ENCODE assay signal across 35 cellular contexts in the genomic region with DNA sequence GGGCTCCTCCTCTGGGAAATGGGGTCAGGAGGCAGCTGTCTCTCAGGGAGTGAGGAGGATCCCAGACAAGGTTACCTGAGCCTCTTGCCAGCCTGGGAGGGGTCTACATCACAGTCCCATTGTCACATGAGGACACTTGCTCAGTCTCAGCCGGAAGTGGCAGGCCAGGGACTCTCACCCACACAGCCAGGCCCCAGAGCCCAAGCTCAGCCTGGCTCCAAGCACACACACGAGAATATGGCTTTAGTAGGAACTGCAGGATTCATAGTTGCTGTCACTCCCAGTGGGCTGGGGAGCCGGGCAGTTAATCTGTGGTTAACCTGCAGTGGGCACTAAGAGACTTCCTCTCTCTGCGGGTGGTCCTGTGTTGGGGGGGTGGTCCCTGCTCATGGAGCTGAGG. TPM values are rescaled to one million over a fixed set of nuclear protein-coding genes. Genes with fewer than 3 reads are reported as not detected.
"Had no signal": no experiment of that assay in that cellular context is flagged by ENCODE, and none has a peak within 500 bp of the region (broad histone marks: within the 10 kb centered on the region; RNA-seq: fewer than 3 reads in every experiment).

No MANE protein-coding gene starts in this region.

- ATAC-seq: activated CD8-positive, alpha-beta memory T cell treated with anti-CD3 and anti-CD28 coated beads, Interleukin-2, amount 10 ng/mL, durations not matched to agents 7 days and 5 days; activated naive CD8-positive, alpha-beta T cell treated with anti-CD3 and anti-CD28 coated beads, Interleukin-2, amount 50 U/mL, for 24 hours; PC-3; Right ventricle myocardium inferior; SK-N-SH treated with all-trans-retinoic acid at 6 μM for 48 hours; T-cell had no signal

- H3K36me3 Mint-ChIP-seq: activated naive CD8-positive, alpha-beta T cell had no signal

- H3K9me3 Mint-ChIP-seq: activated B cell treated with CpG ODN at 0.5 μM for 24 hours; activated CD4-positive, alpha-beta memory T cell treated with anti-CD3 and anti-CD28 coated beads, Interleukin-2, amount 10 ng/mL, durations not matched to agents 7 days and 5 days; activated naive CD8-positive, alpha-beta T cell treated with anti-CD3 and anti-CD28 coated beads, Interleukin-2, amount 50 U/mL, for 24 hours; activated T-helper 2 cell treated with anti-CD3 and anti-CD28 coated beads, Interferon-gamma antibody, Interleukin-2, Interleukin-4, amounts not matched to agents 10 μg/mL and 5 μg/mL and 100 μg/mL, durations not matched to agents 14 hours and 24 hours and 36 hours; T-cell had no signal

- H3K27me3 Mint-ChIP-seq: activated B cell treated with CpG ODN at 0.5 μM for 24 hours; activated CD4-positive, alpha-beta memory T cell treated with anti-CD3 and anti-CD28 coated beads, Interleukin-2, amount 10 ng/mL, durations not matched to agents 7 days and 5 days; activated CD8-positive, alpha-beta memory T cell treated with anti-CD3 and anti-CD28 coated beads, Interleukin-2, amount 10 ng/mL, durations not matched to agents 7 days and 5 days; activated naive CD8-positive, alpha-beta T cell; activated naive CD8-positive, alpha-beta T cell treated with anti-CD3 and anti-CD28 coated beads, Interleukin-2, amount 50 U/mL, for 24 hours; T-cell had no signal

- H3K4me3 Mint-ChIP-seq: activated B cell treated with CpG ODN at 0.5 μM for 24 hours; activated CD4-positive, alpha-beta memory T cell treated with anti-CD3 and anti-CD28 coated beads, Interleukin-2, amount 10 ng/mL, durations not matched to agents 7 days and 5 days; activated CD8-positive, alpha-beta memory T cell treated with anti-CD3 and anti-CD28 coated beads, Interleukin-2, amount 10 ng/mL, durations not matched to agents 7 days and 5 days; activated naive CD8-positive, alpha-beta T cell; activated naive CD8-positive, alpha-beta T cell treated with anti-CD3 and anti-CD28 coated beads, Interleukin-2, amount 50 U/mL, for 24 hours; T-cell had no signal

- DNase-seq: activated B cell treated with CpG ODN at 0.5 μM for 24 hours; activated CD4-positive, alpha-beta memory T cell treated with anti-CD3 and anti-CD28 coated beads, Interleukin-2, amount 10 ng/mL, durations not matched to agents 7 days and 5 days; activated CD4-positive, alpha-beta T cell treated with anti-CD3 and anti-CD28 coated beads for 48 hours; activated CD4-positive, CD25-positive, alpha-beta regulatory T cell treated with anti-CD3 and anti-CD28 coated beads, Interleukin-2, amount 50 U/mL, for 72 hours; activated CD8-positive, alpha-beta memory T cell treated with anti-CD3 and anti-CD28 coated beads for 24 hours; activated CD8-positive, alpha-beta memory T cell treated with anti-CD3 and anti-CD28 coated beads, Interleukin-2, amount 10 ng/mL, durations not matched to agents 7 days and 5 days; activated CD8-positive, alpha-beta memory T cell treated with anti-CD3 and anti-CD28 coated beads, Interleukin-2, amount 50 U/mL, for 48 hours; activated gamma-delta T cell; activated naive CD4-positive, alpha-beta T cell treated with Interleukin-2 at 50 U/mL for 16 hours; activated naive CD8-positive, alpha-beta T cell treated with anti-CD3 and anti-CD28 coated beads, Interleukin-2, amount 50 U/mL, for 24 hours; anterior cingulate cortex; brain microvascular endothelial cell; MM.1S; MV-4-11; NCI-H1092; NCI-H1436 treated with DMSO at 0.1 percent for 48 hours; NCI-H1694 treated with DMSO at 0.1 percent for 48 hours; NCI-H2029; NCI-H345; NCI-H524 treated with DMSO at 0.1 percent for 48 hours; NK-92 treated with Interleukin-12 subunit alpha and Interleukin-12 subunit beta, amount 100 ng/mL, for 24 hours; PC-3; Peyer's patch; RPMI8226; SIG-M5; T-cell; T-helper 2 cell; T-helper 9 cell had no signal

- H3K4me1 Mint-ChIP-seq: activated B cell treated with CpG ODN at 0.5 μM for 24 hours; activated CD4-positive, alpha-beta memory T cell treated with anti-CD3 and anti-CD28 coated beads, Interleukin-2, amount 10 ng/mL, durations not matched to agents 7 days and 5 days; activated naive CD8-positive, alpha-beta T cell treated with anti-CD3 and anti-CD28 coated beads, Interleukin-2, amount 50 U/mL, for 24 hours had no signal

- H3K27ac Mint-ChIP-seq: activated B cell treated with CpG ODN at 0.5 μM for 24 hours; activated CD4-positive, alpha-beta memory T cell treated with anti-CD3 and anti-CD28 coated beads, Interleukin-2, amount 10 ng/mL, durations not matched to agents 7 days and 5 days; activated CD8-positive, alpha-beta memory T cell treated with anti-CD3 and anti-CD28 coated beads, Interleukin-2, amount 10 ng/mL, durations not matched to agents 7 days and 5 days; activated naive CD8-positive, alpha-beta T cell; activated naive CD8-positive, alpha-beta T cell treated with anti-CD3 and anti-CD28 coated beads, Interleukin-2, amount 50 U/mL, for 24 hours; activated T-helper 2 cell treated with anti-CD3 and anti-CD28 coated beads, Interferon-gamma antibody, Interleukin-2, Interleukin-4, amounts not matched to agents 10 μg/mL and 5 μg/mL and 100 μg/mL, durations not matched to agents 14 hours and 24 hours and 36 hours had no signal

RNA-seq across cellular contexts. Expression of a gene that starts 39.6 kb away (rescaled TPM):
- total RNA-seq: activated B cell treated with CpG ODN at 0.5 μM for 24 hours; activated CD4-positive, alpha-beta memory T cell treated with anti-CD3 and anti-CD28 coated beads, Interleukin-2, amount 10 ng/mL, durations not matched to agents 7 days and 5 days; activated CD8-positive, alpha-beta memory T cell treated with anti-CD3 and anti-CD28 coated beads, Interleukin-2, amount 10 ng/mL, durations not matched to agents 7 days and 5 days; activated T-helper 2 cell treated with anti-CD3 and anti-CD28 coated beads, Interferon-gamma antibody, Interleukin-2, Interleukin-4, amounts not matched to agents 10 μg/mL and 5 μg/mL and 100 μg/mL, durations not matched to agents 14 hours and 24 hours and 36 hours; LHCN-M2; NCI-H460; PC-3; Right ventricle myocardium inferior had no signal

RNA-seq across cellular contexts. Expression of a gene that starts 43.4 kb away (rescaled TPM):
- total RNA-seq: activated B cell treated with CpG ODN at 0.5 μM for 24 hours; activated CD4-positive, alpha-beta memory T cell treated with anti-CD3 and anti-CD28 coated beads, Interleukin-2, amount 10 ng/mL, durations not matched to agents 7 days and 5 days; activated CD8-positive, alpha-beta memory T cell treated with anti-CD3 and anti-CD28 coated beads, Interleukin-2, amount 10 ng/mL, durations not matched to agents 7 days and 5 days; activated T-helper 2 cell treated with anti-CD3 and anti-CD28 coated beads, Interferon-gamma antibody, Interleukin-2, Interleukin-4, amounts not matched to agents 10 μg/mL and 5 μg/mL and 100 μg/mL, durations not matched to agents 14 hours and 24 hours and 36 hours; LHCN-M2; NCI-H460; PC-3; Peyer's patch; Right ventricle myocardium inferior; SK-MEL-5; T-cell had no signal
